8 cellular contexts compared by ENCODE assay signal in the genomic region with DNA sequence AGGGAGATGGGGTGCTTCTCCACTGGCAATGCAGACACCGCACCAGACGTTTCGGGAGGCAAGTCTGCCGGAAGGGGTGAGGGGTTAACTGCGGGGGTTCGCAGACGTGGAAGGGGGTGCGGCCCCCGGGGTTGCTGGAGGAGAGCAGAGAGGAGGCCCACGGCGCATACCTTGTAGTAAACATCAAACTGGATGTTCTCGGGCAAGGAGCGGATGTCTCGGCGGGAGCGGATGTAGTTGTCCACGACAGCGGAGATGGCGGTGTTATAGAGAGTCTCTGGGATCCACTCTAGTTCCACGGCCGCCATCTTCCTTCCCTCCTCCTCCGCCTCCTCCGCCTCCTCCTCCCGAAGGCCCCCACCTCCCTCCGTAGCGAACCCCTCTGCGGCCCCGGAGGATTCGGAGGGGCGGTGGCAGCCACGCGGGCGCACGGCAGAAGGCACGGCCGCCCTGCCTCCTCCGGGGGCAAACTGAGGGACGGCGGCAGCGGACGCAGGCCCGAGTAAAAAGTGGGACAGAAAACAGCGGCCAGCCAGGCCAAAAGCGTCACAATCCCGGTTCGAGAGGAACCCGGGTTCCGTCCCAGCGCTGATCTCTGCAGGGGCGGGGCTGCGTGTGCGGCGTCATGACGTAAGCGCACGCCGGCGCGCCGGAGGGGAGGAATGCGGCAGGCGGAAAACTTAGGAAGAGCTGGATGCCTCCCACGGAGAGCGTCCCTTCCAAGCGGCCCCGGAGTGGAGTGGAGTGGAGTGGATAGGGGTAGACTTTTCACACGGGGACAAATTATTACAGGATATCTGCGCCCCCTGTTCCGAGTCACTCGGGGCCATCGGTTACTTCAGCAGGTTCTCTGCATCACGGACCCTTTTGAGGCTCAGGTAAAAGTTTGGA. TPM values are rescaled to one million over a fixed set of nuclear protein-coding genes. Genes with fewer than 3 reads are reported as not detected.
DNase-seq lines count a peak whose midpoint lies in the region; ATAC-seq and TF ChIP-seq lines count a peak whose summit lies in the region.

Gene APPBP2, minus strand, starts transcription at position 619 of the 891 bp plus-strand sequence. Its CDS starts 311 bp downstream, at position 308.

- peak within 1 kb of the TSS; percentile 96 for H3K4me3 Mint-ChIP-seq in activated CD4-positive, alpha-beta T cell treated with anti-CD3 and anti-CD28 coated beads for 36 hours
- H3K4me3 Mint-ChIP-seq in chondrocyte (ENCODE audit: unreplicated experiment): peak within 1 kb of the TSS; percentile 90

- ATAC-seq in GM19025 (IDR thresholded peaks at IDR 0.05; ENCODE audit: low read depth, unreplicated experiment): peak; percentile 90
- peak; percentile 90 for ATAC-seq in HG03280 (IDR thresholded peaks at IDR 0.05; ENCODE audit: unreplicated experiment)
- peak; percentile 82 for ATAC-seq in activated CD4-positive, alpha-beta T cell treated with anti-CD3 and anti-CD28 coated beads for 36 hours

- no peaks in the 10 kb centered on the region for H3K27me3 Mint-ChIP-seq in activated CD4-positive, alpha-beta T cell treated with anti-CD3 and anti-CD28 coated beads for 36 hours
- no peaks in the 10 kb centered on the region for H3K27me3 Mint-ChIP-seq in chondrocyte (ENCODE audit: low read depth)

- POLR2A ChIA-PET in activated CD4-positive, alpha-beta T cell treated with anti-CD3 and anti-CD28 coated beads for 36 hours (lab: Charles Lee): interaction anchor here (0.6 to 1.7 kb wide), 3 partner anchors 44 to 955 kb away, joined by 3 to 6 read pairs (median 3); partner anchors contain the start of gene PPM1D

- H3K4me3 ChIP-seq in AG09309 (ENCODE audit: control insufficient read depth, low read depth, low read length): peak within 1 kb of the TSS; percentile 94

- intact Hi-C loops in activated CD4-positive, alpha-beta T cell treated with anti-CD3 and anti-CD28 coated beads for 36 hours (cut with DNase I, micrococcal nuclease): loop anchor here (1.0 to 10.0 kb wide), 7 partner anchors 43 to 1539 kb away; partner anchors contain the start of genes BCAS3 (in 1 of the 2), MED13 (in 1 of the 2), PPM1D (in 1 of the 2) and USP32 (in 1 of the 2)

- H3K36me3 Mint-ChIP-seq in activated CD4-positive, alpha-beta T cell treated with anti-CD3 and anti-CD28 coated beads for 36 hours (ENCODE audit: low read depth): peaks cover 3% of the 10 kb centered on the region
- H3K36me3 Mint-ChIP-seq in chondrocyte (ENCODE audit: low read depth): peaks cover 5% of the 10 kb centered on the region

- peaks cover 30% of the 10 kb centered on the region for H3K4me1 Mint-ChIP-seq in activated CD4-positive, alpha-beta T cell treated with anti-CD3 and anti-CD28 coated beads for 36 hours
- peaks cover 34% of the 10 kb centered on the region for H3K4me1 Mint-ChIP-seq in chondrocyte (ENCODE audit: low read depth)

- DNase-seq in AG09309 (ENCODE audit: low read depth) (peak; percentile 44), NCI-H446 (lab: John Stamatoyannopoulos, UW) (peak; percentile 76 to 87), chondrocyte (ENCODE audit: low spot score) (peak; percentile 96), kidney glomerular epithelial cell (lab: John Stamatoyannopoulos, UW) (peak; percentile 71)
- DNase-seq in activated CD4-positive, alpha-beta T cell treated with anti-CD3 and anti-CD28 coated beads for 36 hours: peak; percentile 80
- DNase-seq in stimulated activated CD4-positive, alpha-beta T cell treated with anti-CD3 and anti-CD28 coated beads, Interleukin-1b, Interleukin-23, amount 100 ng/mL, for 1 hour (ENCODE audit: low read depth in 2 of 2): peak; percentile 14 to 49

- peak within 1 kb of the TSS; percentile 97 for H3K27ac Mint-ChIP-seq in activated CD4-positive, alpha-beta T cell treated with anti-CD3 and anti-CD28 coated beads for 36 hours
- H3K27ac Mint-ChIP-seq in chondrocyte (ENCODE audit: unreplicated experiment): peak within 1 kb of the TSS; percentile 91

- H3K9me3 Mint-ChIP-seq in activated CD4-positive, alpha-beta T cell treated with anti-CD3 and anti-CD28 coated beads for 36 hours (ENCODE audit: low read depth): no peaks in the 10 kb centered on the region
- H3K9me3 Mint-ChIP-seq in chondrocyte (ENCODE audit: low read depth): peaks cover 2% of the 10 kb centered on the region

- CTCF ChIA-PET in activated CD4-positive, alpha-beta T cell treated with anti-CD3 and anti-CD28 coated beads for 36 hours (lab: Charles Lee): interaction anchor here (0.6 to 1.0 kb wide), 2 partner anchors 78 to 155 kb away, joined by 4 read pairs; no protein-coding TSS in a partner anchor

- TF ChIP-seq CTCF in AG09309 (IDR thresholded peaks at IDR 0.05; ENCODE audit: control insufficient read depth, insufficient read depth, low read depth, low read length, missing control alignments) (no peak), chondrocyte (IDR thresholded peaks at IDR 0.05) (no peak)

RNA-seq across cellular contexts. Expression of gene APPBP2, which starts in this region (rescaled TPM):
- 10 to 100 TPM; 21.4 to 28.8 TPM for total RNA-seq in activated CD4-positive, alpha-beta T cell treated with anti-CD3 and anti-CD28 coated beads for 36 hours
- total RNA-seq in chondrocyte: 45.5 to 51.1 TPM (median 48.3 TPM) in 3 replicates

Comparison
In these comparisons a context has a peak if more than half of its experiments do, and no peak if none do; other contexts are left out.
1. Peak in every context shown above with its lines: DNase-seq, ATAC-seq and H3K4me3 ChIP-seq.
2. DNase-seq: peak in every context shown above with its lines; median percentile 96 in chondrocyte; 82 in NCI-H446; 80 in activated CD4-positive, alpha-beta T cell treated with anti-CD3 and anti-CD28 coated beads for 36 hours; 71 in kidney glomerular epithelial cell; 44 in AG09309; 32 in stimulated activated CD4-positive, alpha-beta T cell treated with anti-CD3 and anti-CD28 coated beads, Interleukin-1b, Interleukin-23, amount 100 ng/mL, for 1 hour.